ENCODE assay signal across 8 cellular contexts in the genomic region with DNA sequence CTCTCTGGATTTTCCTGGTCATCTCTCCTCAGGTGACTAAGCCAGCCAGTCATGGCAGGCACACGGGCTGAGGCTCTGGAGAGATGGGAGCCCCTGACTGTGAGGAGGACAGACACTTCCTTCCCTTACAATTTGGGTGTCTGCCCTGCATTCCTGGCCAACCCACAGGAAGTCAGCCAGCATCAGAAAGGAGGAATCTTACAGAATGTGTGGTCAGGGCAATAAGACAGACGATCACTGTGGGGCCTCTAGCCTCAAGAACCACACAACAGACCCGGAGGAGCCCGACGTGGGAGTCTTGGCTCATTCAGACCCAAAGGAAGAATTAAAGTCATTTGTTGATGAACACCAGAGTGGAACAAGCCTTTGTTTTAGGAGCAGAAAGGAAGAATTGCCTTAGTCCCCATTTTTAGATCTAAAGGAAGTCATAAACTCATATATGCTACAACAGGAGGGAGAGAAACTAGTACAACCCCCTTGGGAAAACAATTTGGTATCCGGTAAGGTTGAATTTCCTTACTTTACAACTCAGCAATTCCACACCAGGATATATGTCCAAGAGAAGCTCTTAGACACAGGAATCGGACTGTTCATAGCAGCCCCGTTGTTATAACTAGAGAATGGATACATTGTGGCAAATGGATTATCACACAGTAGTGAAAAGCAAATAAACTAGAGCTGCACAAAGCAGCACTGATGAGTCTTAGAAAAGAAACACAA.
DNase-seq lines count a peak whose midpoint lies in the region; ATAC-seq and TF ChIP-seq lines count a peak whose summit lies in the region.

No MANE protein-coding gene starts in this region.

- no peak for TF ChIP-seq POLR2A in NB4 (IDR thresholded peaks at IDR 0.05; ENCODE audit: extremely low read depth, insufficient read length)

- ATAC-seq in HG02642 (IDR thresholded peaks at IDR 0.05; ENCODE audit: poor library complexity, unreplicated experiment): no peak

- peak; percentile 75 for DNase-seq in Ammon's horn (ENCODE audit: low spot score)
- peak; percentile 85 for DNase-seq in NB4 (ENCODE audit: low read depth)
- peak; percentile 73 for DNase-seq in cerebellum (ENCODE audit: low spot score)
- DNase-seq in midbrain (lab: John Stamatoyannopoulos, UW): peak; percentile 40
- no peak for DNase-seq in effector CD8-positive, alpha-beta T cell (lab: John Stamatoyannopoulos, UW)
- no peak for DNase-seq in stimulated activated naive CD4-positive, alpha-beta T cell (lab: John Stamatoyannopoulos, UW)
- DNase-seq in DMS79 (lab: John Stamatoyannopoulos, UW): no peak

- H3K4me3 ChIP-seq in NB4 (ENCODE audit: low read depth, low read length): no peak overlapping the region

- TF ChIP-seq CTCF in NB4 (IDR thresholded peaks at IDR 0.05; ENCODE audit: low read depth, low read length): no peak

Comparison
In these comparisons a context has a peak if more than half of its experiments do, and no peak if none do; other contexts are left out.
1. DNase-seq: peak in Ammon's horn (single experiment), NB4 (single experiment), cerebellum (single experiment) and midbrain (single experiment); none in effector CD8-positive, alpha-beta T cell (single experiment), stimulated activated naive CD4-positive, alpha-beta T cell (0 of 6) and DMS79 (single experiment).